ENCODE assay signal across 29 cellular contexts in the genomic region with DNA sequence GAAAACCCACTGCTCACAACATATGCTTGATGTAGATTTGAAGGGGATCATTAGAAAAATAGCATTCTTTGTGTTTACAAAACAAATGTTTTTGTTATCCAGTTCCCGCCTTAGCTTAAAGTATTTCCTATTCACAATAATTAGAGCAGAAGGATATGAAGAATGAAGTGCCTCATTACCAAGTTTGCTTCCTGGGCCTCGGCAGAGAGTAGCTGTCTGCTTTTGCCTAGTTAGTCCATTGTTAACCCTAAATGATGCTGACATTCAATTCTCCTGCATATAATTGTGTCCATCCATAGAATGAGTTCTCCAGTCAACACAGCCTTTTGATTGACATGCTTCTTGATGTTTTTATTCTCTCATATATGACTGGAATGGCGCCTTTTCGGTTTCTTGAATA.
"Had no signal": no experiment of that assay in that cellular context is flagged by ENCODE, and none has a peak within 500 bp of the region (broad histone marks: within the 10 kb centered on the region; RNA-seq: fewer than 3 reads in every experiment).

No MANE protein-coding gene starts in this region.

- DNase-seq: activated CD4-positive, alpha-beta T cell treated with anti-CD3 and anti-CD28 coated beads for 1 hour; activated CD4-positive, alpha-beta T cell treated with anti-CD3 and anti-CD28 coated beads, Interleukin-2, amount 10 ng/mL, durations not matched to agents 7 days and 5 days; activated CD8-positive, alpha-beta T cell treated with anti-CD3 and anti-CD28 coated beads for 36 hours; activated gamma-delta T cell treated with Interleukin-2 at 50 U/mL for 16 hours; activated naive CD4-positive, alpha-beta T cell treated with anti-CD3 and anti-CD28 coated beads, Interleukin-2, amount 50 U/mL, for 16 hours; activated T-cell treated with anti-CD3 and anti-CD28 coated beads, Interleukin-2, amount 50 U/mL, for 4 hours; amniotic stem cell; brain microvascular endothelial cell; effector memory CD8-positive, alpha-beta T cell; erythroblast; islet precursor cell; left cardiac atrium; mammary epithelial cell; stimulated activated CD4-positive, alpha-beta T cell treated with anti-CD3 and anti-CD28 coated beads, Interleukin-12 subunit alpha, Interleukin-12 subunit beta, amount 100 ng/mL, for 4 hours; stimulated activated CD4-positive, alpha-beta T cell treated with anti-CD3 and anti-CD28 coated beads, Interleukin-4, amount 100 ng/mL, for 4 hours; stimulated activated CD8-positive, alpha-beta memory T cell treated with anti-CD3 and anti-CD28 coated beads, Interleukin-4, amount 100 ng/mL, for 48 hours; stomach; thyroid gland had no signal

- H3K4me2 ChIP-seq: hepatocyte had no signal

- H3K9me3 ChIP-seq: gastrocnemius medialis, stomach, thyroid gland, upper lobe of left lung, vagina had no signal

- H3K27ac ChIP-seq: brain microvascular endothelial cell, coronary artery, gastrocnemius medialis, hepatocyte, skin epidermis, stomach, thyroid gland, upper lobe of left lung, vagina had no signal

- FAIRE-seq: astrocyte had no signal

- ATAC-seq: activated CD8-positive, alpha-beta T cell treated with anti-CD3 and anti-CD28 coated beads for 36 hours; activated T-cell treated with anti-CD3 and anti-CD28 coated beads, Interleukin-2, amount 50 U/mL, for 4 hours; activated T-helper 17 cell treated with anti-CD3 and anti-CD28 coated beads, Interleukin-2, amount 50 U/mL, for 72 hours; effector memory CD8-positive, alpha-beta T cell; gastrocnemius medialis; left cardiac atrium; sciatic nerve; stimulated activated memory B cell treated with anti-CD40 and anti-IgM and Interleukin-4, amounts not matched to agents 10 μg/mL and 1 μg/mL and 100 μg/mL, for 72 hours; WTC11 had no signal

- H3K4me3 ChIP-seq: coronary artery, gastrocnemius medialis, hepatocyte, skin epidermis, stomach, thyroid gland, upper lobe of left lung, vagina had no signal

- H3K36me3 ChIP-seq: gastrocnemius medialis, thyroid gland, upper lobe of left lung, vagina had no signal

- H3K27me3 ChIP-seq: brain microvascular endothelial cell, gastrocnemius medialis, hepatocyte, stomach, thyroid gland, upper lobe of left lung, vagina had no signal

- H3K4me1 ChIP-seq: gastrocnemius medialis, stomach, thyroid gland, upper lobe of left lung, vagina had no signal

- H3K79me2 ChIP-seq: hepatocyte had no signal

- H2AFZ ChIP-seq: hepatocyte had no signal
